ENCODE assay signal across 1 cellular context in the genomic region with DNA sequence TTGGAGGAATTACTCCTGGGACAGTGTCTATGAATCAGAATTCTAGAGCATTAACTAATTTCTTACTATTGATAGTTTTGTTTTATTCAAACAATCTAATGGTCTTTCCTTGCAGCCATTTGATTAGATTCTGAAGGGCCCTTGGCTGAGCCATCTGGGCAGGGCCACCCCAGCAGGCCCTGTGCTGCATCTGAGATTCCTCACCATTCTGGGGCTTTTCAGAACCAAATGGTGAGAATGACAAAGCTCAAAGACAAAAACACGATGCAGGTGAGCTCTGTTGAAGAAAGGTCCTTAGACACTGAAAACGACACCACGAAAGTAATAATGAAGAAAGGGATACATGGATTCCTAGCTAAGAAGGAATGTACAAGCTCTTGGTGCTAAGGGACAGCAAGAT.
TF ChIP-seq lines count a peak whose summit lies in the region.

No MANE protein-coding gene starts in this region.

TF ChIP-seq in WTC11, 78 proteins besides CTCF, POLR2A, EP300 and RAD21 (continued from another document):
- TF ChIP-seq, protein P1, sequence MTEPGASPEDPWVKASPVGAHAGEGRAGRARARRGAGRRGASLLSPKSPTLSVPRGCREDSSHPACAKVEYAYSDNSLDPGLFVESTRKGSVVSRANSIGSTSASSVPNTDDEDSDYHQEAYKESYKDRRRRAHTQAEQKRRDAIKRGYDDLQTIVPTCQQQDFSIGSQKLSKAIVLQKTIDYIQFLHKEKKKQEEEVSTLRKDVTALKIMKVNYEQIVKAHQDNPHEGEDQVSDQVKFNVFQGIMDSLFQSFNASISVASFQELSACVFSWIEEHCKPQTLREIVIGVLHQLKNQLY (CRISPR knock-in tag; IDR thresholded peaks at IDR 0.05) = no peak
- TF ChIP-seq MYBL2 (CRISPR knock-in tag; IDR thresholded peaks at IDR 0.05) (no peak), ZNF138 (CRISPR knock-in tag; conservative IDR thresholded peaks at IDR 0.05) (no peak), ATF1 (CRISPR knock-in tag; IDR thresholded peaks at IDR 0.05) (no peak)
- TF ChIP-seq, protein P2, sequence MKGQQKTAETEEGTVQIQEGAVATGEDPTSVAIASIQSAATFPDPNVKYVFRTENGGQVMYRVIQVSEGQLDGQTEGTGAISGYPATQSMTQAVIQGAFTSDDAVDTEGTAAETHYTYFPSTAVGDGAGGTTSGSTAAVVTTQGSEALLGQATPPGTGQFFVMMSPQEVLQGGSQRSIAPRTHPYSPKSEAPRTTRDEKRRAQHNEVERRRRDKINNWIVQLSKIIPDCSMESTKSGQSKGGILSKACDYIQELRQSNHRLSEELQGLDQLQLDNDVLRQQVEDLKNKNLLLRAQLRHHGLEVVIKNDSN (CRISPR knock-in tag; IDR thresholded peaks at IDR 0.05) = no peak
- TF ChIP-seq, protein P3, sequence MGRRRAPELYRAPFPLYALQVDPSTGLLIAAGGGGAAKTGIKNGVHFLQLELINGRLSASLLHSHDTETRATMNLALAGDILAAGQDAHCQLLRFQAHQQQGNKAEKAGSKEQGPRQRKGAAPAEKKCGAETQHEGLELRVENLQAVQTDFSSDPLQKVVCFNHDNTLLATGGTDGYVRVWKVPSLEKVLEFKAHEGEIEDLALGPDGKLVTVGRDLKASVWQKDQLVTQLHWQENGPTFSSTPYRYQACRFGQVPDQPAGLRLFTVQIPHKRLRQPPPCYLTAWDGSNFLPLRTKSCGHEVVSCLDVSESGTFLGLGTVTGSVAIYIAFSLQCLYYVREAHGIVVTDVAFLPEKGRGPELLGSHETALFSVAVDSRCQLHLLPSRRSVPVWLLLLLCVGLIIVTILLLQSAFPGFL (CRISPR knock-in tag; IDR thresholded peaks at IDR 0.05; ENCODE audit: borderline replicate concordance) = no peak
- TF ChIP-seq, protein P4, sequence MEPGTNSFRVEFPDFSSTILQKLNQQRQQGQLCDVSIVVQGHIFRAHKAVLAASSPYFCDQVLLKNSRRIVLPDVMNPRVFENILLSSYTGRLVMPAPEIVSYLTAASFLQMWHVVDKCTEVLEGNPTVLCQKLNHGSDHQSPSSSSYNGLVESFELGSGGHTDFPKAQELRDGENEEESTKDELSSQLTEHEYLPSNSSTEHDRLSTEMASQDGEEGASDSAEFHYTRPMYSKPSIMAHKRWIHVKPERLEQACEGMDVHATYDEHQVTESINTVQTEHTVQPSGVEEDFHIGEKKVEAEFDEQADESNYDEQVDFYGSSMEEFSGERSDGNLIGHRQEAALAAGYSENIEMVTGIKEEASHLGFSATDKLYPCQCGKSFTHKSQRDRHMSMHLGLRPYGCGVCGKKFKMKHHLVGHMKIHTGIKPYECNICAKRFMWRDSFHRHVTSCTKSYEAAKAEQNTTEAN (CRISPR knock-in tag; IDR thresholded peaks at IDR 0.05) = no peak
